ENCODE assay signal across 2 cellular contexts in the genomic region with DNA sequence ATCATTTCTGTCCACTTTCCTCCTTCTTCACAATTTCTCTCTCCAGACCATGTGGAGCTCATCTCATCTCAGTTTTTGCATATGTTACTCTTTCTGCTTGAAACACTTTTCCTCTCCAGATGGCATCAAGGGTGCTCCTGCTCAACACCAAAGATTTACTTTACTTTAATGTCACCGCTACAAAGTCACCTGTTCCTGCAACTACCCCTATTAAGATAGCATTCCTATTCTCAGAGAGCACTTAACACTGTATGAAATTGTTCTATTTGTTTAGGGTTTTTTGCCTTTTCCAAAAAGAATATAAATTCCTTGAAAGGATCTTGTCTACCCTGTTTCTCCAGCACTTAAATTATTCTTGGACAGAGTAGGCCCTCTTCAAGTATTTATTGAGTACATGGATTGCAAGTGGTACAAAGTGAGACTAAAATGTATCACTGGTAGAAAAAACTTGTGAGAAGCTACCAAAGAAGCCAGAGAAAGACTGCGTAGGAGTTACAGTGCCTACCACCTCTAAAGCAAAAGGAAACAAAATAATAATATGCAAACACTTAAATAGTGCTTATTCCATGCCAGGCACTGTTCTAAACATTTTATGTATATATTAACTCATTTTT.
TF ChIP-seq lines count a peak whose summit lies in the region.

No MANE protein-coding gene starts in this region.

TF ChIP-seq in IMR-90, 13 proteins besides CTCF, POLR2A, EP300 and RAD21:
- TF ChIP-seq FOS (IDR thresholded peaks at IDR 0.05; ENCODE audit: low read depth, low read length), result no peak

TF ChIP-seq in K562, 482 proteins besides CTCF, POLR2A, EP300 and RAD21:
- no peak for TF ChIP-seq ATF7 (IDR thresholded peaks at IDR 0.05)
- TF ChIP-seq FOXA3 (CRISPR knock-in tag; conservative IDR thresholded peaks at IDR 0.05 in 1 of 2, IDR thresholded peaks at IDR 0.05 in 1 of 2), result no peak
- TF ChIP-seq NFRKB (IDR thresholded peaks at IDR 0.05; ENCODE audit: low read depth), result peak; percentile 19; the same call in 1 of the 2 replicates
- TF ChIP-seq TEAD2 (tag; IDR thresholded peaks at IDR 0.05), result no peak
- no peak for TF ChIP-seq CC2D1A (IDR thresholded peaks at IDR 0.05)
- 0 out of 2 replicates have a peak, but pooled peaks have one; percentile 5 for TF ChIP-seq ZNF395 (CRISPR knock-in tag; IDR thresholded peaks at IDR 0.05)
TF ChIP-seq in K562: peak in this region for 2.
